Comparison of ENCODE assay signal across 10 cellular contexts in genomic region chr5:131672791-131673190, GRCh38. TPM values are rescaled to one million over a fixed set of nuclear protein-coding genes. Genes with fewer than 3 reads are reported as not detected.
DNase-seq lines count a peak whose midpoint lies in the region; ATAC-seq and TF ChIP-seq lines count a peak whose summit lies in the region.
"Had no signal": no experiment of that assay in that cellular context is flagged by ENCODE, and none has a peak within 500 bp of the region (broad histone marks: within the 10 kb centered on the region; RNA-seq: fewer than 3 reads in every experiment).

No MANE protein-coding gene starts in this region.

- no peak for TF ChIP-seq POLR2A in suprapubic skin (IDR thresholded peaks at IDR 0.05)

- no peaks in the 10 kb centered on the region for H3K27me3 ChIP-seq in suprapubic skin
- no peaks in the 10 kb centered on the region for H3K27me3 ChIP-seq in CD8-positive, alpha-beta T cell (ENCODE audit: insufficient read depth, low read length)

- POLR2A ChIA-PET in CD8-positive, alpha-beta T cell (lab: Charles Lee), result no interaction called here

- peaks cover 76% of the 10 kb centered on the region for H3K36me3 Mint-ChIP-seq in CD8-positive, alpha-beta T cell

- peak overlapping the region; percentile 64 for H3K27ac ChIP-seq in suprapubic skin
- no peak overlapping the region for H3K27ac ChIP-seq in CD8-positive, alpha-beta T cell (ENCODE audit: low read depth, low read length)

- CTCF ChIA-PET in CD8-positive, alpha-beta T cell (lab: Charles Lee), result interaction anchor here (0.9 to 2.0 kb wide), 2 partner anchors 83 to 332 kb away, joined by 3 to 6 read pairs; no protein-coding TSS in a partner anchor

- peaks cover 68% of the 10 kb centered on the region for H3K36me3 ChIP-seq in suprapubic skin
- H3K36me3 ChIP-seq in CD8-positive, alpha-beta T cell (ENCODE audit: insufficient read depth, low read length), result peaks cover 11% of the 10 kb centered on the region

- H3K27ac Mint-ChIP-seq in CD8-positive, alpha-beta T cell, result no peak overlapping the region

- intact Hi-C loops in Right ventricle myocardium superior (cut with DNase I), result no loop called here
- intact Hi-C loops in CD8-positive, alpha-beta T cell (cut with DNase I, micrococcal nuclease), result no loop called here

- H3K9me3 ChIP-seq in suprapubic skin, result no peaks in the 10 kb centered on the region
- no peaks in the 10 kb centered on the region for H3K9me3 ChIP-seq in CD8-positive, alpha-beta T cell (ENCODE audit: low read length)

- DNase-seq in Right ventricle myocardium superior (no peak), suprapubic skin (ENCODE audit: low spot score in 2 of 2) (no peak), NCI-H2029 treated with DMSO at 0.1 percent for 48 hours (lab: John Stamatoyannopoulos, UW) (no peak), hypothalamus (lab: John Stamatoyannopoulos, UW) (no peak)
- no peak for DNase-seq in CD8-positive, alpha-beta T cell
- DNase-seq: NCI-H524 had no signal

- no peak overlapping the region for H3K4me3 Mint-ChIP-seq in CD8-positive, alpha-beta T cell

- H3K27me3 Mint-ChIP-seq in CD8-positive, alpha-beta T cell (ENCODE audit: low read depth), result no peaks in the 10 kb centered on the region

- no peak for TF ChIP-seq CTCF in suprapubic skin (IDR thresholded peaks at IDR 0.05)
- no peak for TF ChIP-seq CTCF in CD8-positive, alpha-beta T cell (IDR thresholded peaks at IDR 0.05)

- WGBS in suprapubic skin, result 35% methylated on average over 6 of the region's 6 CpGs

- no peak overlapping the region for H3K4me3 ChIP-seq in suprapubic skin
- no peak overlapping the region for H3K4me3 ChIP-seq in CD8-positive, alpha-beta T cell (ENCODE audit: low read depth, low read length)

- no peak for TF ChIP-seq EP300 in suprapubic skin (IDR thresholded peaks at IDR 0.05)

- ATAC-seq in GM19468 (IDR thresholded peaks at IDR 0.05; ENCODE audit: extremely low read depth, unreplicated experiment) (peak; percentile 1), HG03135 (IDR thresholded peaks at IDR 0.05; ENCODE audit: unreplicated experiment) (peak; percentile 14), Right ventricle myocardium superior (ENCODE audit: poor library complexity) (peak; percentile 32), HG02571 (IDR thresholded peaks at IDR 0.05; ENCODE audit: unreplicated experiment) (no peak)
- ATAC-seq in CD8-positive, alpha-beta T cell, result no peak
- ATAC-seq: activated CD4-positive, CD25-positive, alpha-beta regulatory T cell treated with anti-CD3 and anti-CD28 coated beads, Interleukin-2, amount 50 U/mL, for 24 hours had no signal

- peaks cover 3% of the 10 kb centered on the region for H3K4me1 Mint-ChIP-seq in CD8-positive, alpha-beta T cell (ENCODE audit: low read depth)

- H3K9me3 Mint-ChIP-seq in CD8-positive, alpha-beta T cell, result no peaks in the 10 kb centered on the region

- H3K4me1 ChIP-seq in suprapubic skin, result peaks cover 33% of the 10 kb centered on the region
- H3K4me1 ChIP-seq in CD8-positive, alpha-beta T cell (ENCODE audit: insufficient read depth, low read length), result no peaks in the 10 kb centered on the region

RNA-seq across cellular contexts. Expression of gene RAPGEF6, which starts 37.8 kb away (rescaled TPM):
- total RNA-seq in Right ventricle myocardium superior (8.2 TPM), suprapubic skin (10 to 100 TPM; 17.8 to 38.3 (median 20.6) TPM)
- 10 to 100 TPM; 64.3 to 71.7 TPM for total RNA-seq in CD8-positive, alpha-beta T cell

Comparison
In these comparisons a context has a peak if more than half of its experiments do, and no peak if none do; other contexts are left out.
1. ATAC-seq: peak in GM19468 (single experiment), HG03135 (single experiment) and Right ventricle myocardium superior (single experiment); none in CD8-positive, alpha-beta T cell (single experiment) and HG02571 (single experiment).